19 cellular contexts compared by ENCODE assay signal in genomic region chr9:133845659-133845947, GRCh38.
DNase-seq lines count a peak whose midpoint lies in the region; ATAC-seq, FAIRE-seq and TF ChIP-seq lines count a peak whose summit lies in the region.
"Had no signal": no experiment of that assay in that cellular context is flagged by ENCODE, and none has a peak within 500 bp of the region (broad histone marks: within the 10 kb centered on the region; RNA-seq: fewer than 3 reads in every experiment).

No MANE protein-coding gene starts in this region.

- H3K27ac ChIP-seq in left ventricle myocardium inferior (replicated peaks), result peak overlapping the region; percentile 82
- peak overlapping the region; percentile 92 for H3K27ac ChIP-seq in endothelial cell of umbilical vein (ENCODE audit: insufficient read depth, low read depth, low read length)
- H3K27ac ChIP-seq: HL-60 had no signal

- H3K9me3 ChIP-seq in left ventricle myocardium inferior (replicated peaks), result no peaks in the 10 kb centered on the region
- no peaks in the 10 kb centered on the region for H3K9me3 ChIP-seq in endothelial cell of umbilical vein (replicated peaks; ENCODE audit: control insufficient read depth, insufficient read depth, low read length)

- H3K4me3 ChIP-seq in left ventricle myocardium inferior (peak overlapping the region; percentile 45), endothelial cell of umbilical vein (replicated peaks in 1 of 3; ENCODE audit: insufficient read depth in 1 of 3, low read depth in 1 of 3, low read length in 3 of 3) (no peak overlapping the region)

- no peaks in the 10 kb centered on the region for H3K9me1 ChIP-seq in endothelial cell of umbilical vein (replicated peaks; ENCODE audit: control insufficient read depth, extremely low read depth, insufficient read depth, low read length)

- peak overlapping the region; percentile 14 for H3K4me2 ChIP-seq in endothelial cell of umbilical vein (ENCODE audit: insufficient read depth, low read length)

- intact Hi-C loops in left ventricle myocardium inferior (cut with micrococcal nuclease) (no loop called here), Right ventricle myocardium superior (cut with DNase I) (no loop called here), endothelial cell of umbilical vein (cut with micrococcal nuclease) (loop anchor here (1.0 to 5.0 kb wide), 3 partner anchors 57 to 180 kb away; partner anchors contain the start of genes BRD3OS and VAV2)

- peaks cover 57% of the 10 kb centered on the region for H3K4me1 Mint-ChIP-seq in nephron progenitor cell
- H3K4me1 Mint-ChIP-seq: naive thymus-derived CD4-positive, alpha-beta T cell; stimulated activated effector memory CD8-positive, alpha-beta T cell treated with anti-CD3 and anti-CD28 coated beads, Interleukin-12 subunit alpha, Interleukin-12 subunit beta, amount 100 ng/mL, for 72 hours had no signal

- H3K4me1 ChIP-seq in left ventricle myocardium inferior (peaks cover 33% of the 10 kb centered on the region), endothelial cell of umbilical vein (ENCODE audit: control insufficient read depth, extremely low read depth, insufficient read depth, low read length) (peaks cover 24% of the 10 kb centered on the region)

- H3K9ac ChIP-seq in endothelial cell of umbilical vein (replicated peaks; ENCODE audit: extremely low read depth, insufficient read depth, low read length), result peak overlapping the region; percentile 35

- H3K27ac Mint-ChIP-seq in nephron progenitor cell, result peak overlapping the region; percentile 42
- H3K27ac Mint-ChIP-seq: activated CD4-positive, alpha-beta memory T cell treated with anti-CD3 and anti-CD28 coated beads for 36 hours; immature natural killer cell; naive thymus-derived CD4-positive, alpha-beta T cell; stimulated activated effector memory CD8-positive, alpha-beta T cell treated with anti-CD3 and anti-CD28 coated beads, Interleukin-12 subunit alpha, Interleukin-12 subunit beta, amount 100 ng/mL, for 72 hours had no signal

- FAIRE-seq in endothelial cell of umbilical vein (lab: Jason Lieb, UNC), result no peak
- FAIRE-seq: D721Med, TTC549 had no signal

- TF ChIP-seq CTCF in left ventricle myocardium inferior (IDR thresholded peaks at IDR 0.05; ENCODE audit: borderline replicate concordance) (no peak), endothelial cell of umbilical vein (IDR thresholded peaks at IDR 0.05; ENCODE audit: extremely low read depth in 1 of 2, insufficient read depth in 1 of 2, low read depth in 1 of 2, low read length in 2 of 2) (no peak), nephron progenitor cell (IDR thresholded peaks at IDR 0.05) (no peak)

- no peaks in the 10 kb centered on the region for H3K27me3 Mint-ChIP-seq in nephron progenitor cell (ENCODE audit: low read depth, poor library complexity)
- H3K27me3 Mint-ChIP-seq: naive thymus-derived CD4-positive, alpha-beta T cell had no signal

- H3K36me3 Mint-ChIP-seq in nephron progenitor cell (ENCODE audit: low read depth), result no peaks in the 10 kb centered on the region
- H3K36me3 Mint-ChIP-seq: activated CD4-positive, alpha-beta memory T cell treated with anti-CD3 and anti-CD28 coated beads for 36 hours; immature natural killer cell; naive thymus-derived CD4-positive, alpha-beta T cell; stimulated activated effector memory CD8-positive, alpha-beta T cell treated with anti-CD3 and anti-CD28 coated beads, Interleukin-12 subunit alpha, Interleukin-12 subunit beta, amount 100 ng/mL, for 72 hours had no signal

- no peak overlapping the region for H3K4me3 Mint-ChIP-seq in nephron progenitor cell
- H3K4me3 Mint-ChIP-seq: activated CD4-positive, alpha-beta memory T cell treated with anti-CD3 and anti-CD28 coated beads for 36 hours; immature natural killer cell; stimulated activated effector memory CD8-positive, alpha-beta T cell treated with anti-CD3 and anti-CD28 coated beads, Interleukin-12 subunit alpha, Interleukin-12 subunit beta, amount 100 ng/mL, for 72 hours had no signal

- ATAC-seq in Right ventricle myocardium superior (ENCODE audit: poor library complexity), result no peak
- ATAC-seq: stimulated activated effector memory CD8-positive, alpha-beta T cell treated with anti-CD3 and anti-CD28 coated beads, Interleukin-12 subunit alpha, Interleukin-12 subunit beta, amount 100 ng/mL, for 72 hours had no signal

- H3K9me3 Mint-ChIP-seq in nephron progenitor cell, result no peaks in the 10 kb centered on the region
- H3K9me3 Mint-ChIP-seq: activated CD4-positive, alpha-beta memory T cell treated with anti-CD3 and anti-CD28 coated beads for 36 hours; immature natural killer cell; naive thymus-derived CD4-positive, alpha-beta T cell; stimulated activated effector memory CD8-positive, alpha-beta T cell treated with anti-CD3 and anti-CD28 coated beads, Interleukin-12 subunit alpha, Interleukin-12 subunit beta, amount 100 ng/mL, for 72 hours had no signal

- DNase-seq in left ventricle myocardium inferior (no peak), Right ventricle myocardium superior (no peak), endothelial cell of umbilical vein (ENCODE audit: low read depth, low spot score) (no peak), nephron progenitor cell (no peak), iPS-NIHi11 (ENCODE audit: low spot score) (no peak), GM19240 (ENCODE audit: insufficient read length, low spot score) (no peak), NCI-H1417 treated with DMSO at 0.1 percent for 48 hours (lab: John Stamatoyannopoulos, UW) (no peak)
- DNase-seq in stimulated activated CD4-positive, alpha-beta T cell treated with anti-CD3 and anti-CD28 coated beads, Interleukin-2, amount 100 ng/mL, for 24 hours, result no peak
- DNase-seq: effector CD8-positive, alpha-beta T cell; H7; immature natural killer cell; naive thymus-derived CD4-positive, alpha-beta T cell; NCI-H1930; stimulated activated CD4-positive, alpha-beta T cell treated with anti-CD3 and anti-CD28 coated beads, Interleukin-4, amount 100 ng/mL, for 4 hours had no signal

- H3K36me3 ChIP-seq in left ventricle myocardium inferior, result no peaks in the 10 kb centered on the region
- H3K36me3 ChIP-seq in endothelial cell of umbilical vein (ENCODE audit: control insufficient read depth in 2 of 2, extremely low read depth in 1 of 2, insufficient read depth in 2 of 2, low read length in 2 of 2), result no peaks in the 10 kb centered on the region

- peaks cover 9% of the 10 kb centered on the region for H3K79me2 ChIP-seq in endothelial cell of umbilical vein (ENCODE audit: control insufficient read depth, insufficient read depth, low read length)

- H4K20me1 ChIP-seq in endothelial cell of umbilical vein (replicated peaks; ENCODE audit: control insufficient read depth, extremely low read depth, insufficient read depth, low read length), result no peaks in the 10 kb centered on the region

- H2AFZ ChIP-seq in endothelial cell of umbilical vein (ENCODE audit: low read depth, low read length), result peak overlapping the region; percentile 52

- BruUV-seq in endothelial cell of umbilical vein (replicated peaks; lab: Mats Ljungman, UMichigan), result no TSS peak

- CTCF ChIA-PET in endothelial cell of umbilical vein (lab: Charles Lee), result interaction anchor here (1.1 to 1.8 kb wide), 3 partner anchors 10 to 145 kb away, joined by 3 to 6 read pairs (median 3); no protein-coding TSS in a partner anchor

- dilution Hi-C loops in endothelial cell of umbilical vein (cut with MboI; ENCODE audit: extremely low pct_ligation_motif_present, low sequenced_read_pairs), result no loop called here

- TF ChIP-seq POLR2A in endothelial cell of umbilical vein (IDR thresholded peaks at IDR 0.05; ENCODE audit: low read depth, low read length), result no peak

- POLR2A ChIA-PET in endothelial cell of umbilical vein (lab: Charles Lee), result interaction anchor here (0.6 kb wide), 1 partner anchor 179 kb away, joined by 5 read pairs; the partner anchor contains the start of gene BRD3OS

- H3K27me3 ChIP-seq in left ventricle myocardium inferior (ENCODE audit: low read depth) (no peaks in the 10 kb centered on the region), endothelial cell of umbilical vein (ENCODE audit: control insufficient read depth in 2 of 2, insufficient read depth in 2 of 2, low read length in 2 of 2) (no peaks in the 10 kb centered on the region)

TF ChIP-seq in endothelial cell of umbilical vein, 7 proteins besides CTCF, POLR2A, EP300 and RAD21:
- TF ChIP-seq MYC (IDR thresholded peaks at IDR 0.05; ENCODE audit: low read depth, low read length) (no peak), FOS (IDR thresholded peaks at IDR 0.05; ENCODE audit: borderline replicate concordance, insufficient read depth, low read length) (no peak), MAX (IDR thresholded peaks at IDR 0.05; ENCODE audit: insufficient read depth, insufficient read length) (no peak), JUN (IDR thresholded peaks at IDR 0.05; ENCODE audit: borderline replicate concordance, insufficient read depth, insufficient read length, low read depth) (no peak), EZH2 (IDR thresholded peaks at IDR 0.05; ENCODE audit: borderline replicate concordance, low read depth, low read length, severe bottlenecking) (no peak), GATA2 (IDR thresholded peaks at IDR 0.05; ENCODE audit: insufficient read depth, insufficient read length, low read depth, low read length) (no peak), POLR2AphosphoS5 (IDR thresholded peaks at IDR 0.05; ENCODE audit: insufficient read depth, low read depth, low read length) (no peak)
TF ChIP-seq in endothelial cell of umbilical vein: peak in this region for 0.
